In the genomic region with DNA sequence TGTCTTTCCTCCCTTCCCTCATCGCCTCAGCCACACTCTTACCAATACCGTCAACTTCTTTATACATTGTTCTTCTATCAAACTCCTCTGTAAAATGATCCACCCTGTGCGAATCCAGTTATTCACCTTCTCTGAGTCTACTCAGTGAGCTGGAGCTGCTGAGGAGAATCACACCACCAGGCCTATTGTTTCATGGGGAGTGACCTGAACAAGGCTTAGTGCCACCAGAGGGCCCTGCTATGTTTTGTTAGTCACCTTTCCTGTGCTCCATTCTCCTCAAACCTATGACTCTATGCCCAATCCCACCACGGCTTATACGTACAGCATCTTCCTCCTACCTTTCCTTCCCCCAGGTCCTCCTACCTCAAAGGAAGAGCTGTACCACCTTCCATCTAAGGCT, we compare ENCODE assay signal across 24 cellular contexts. TPM values are rescaled to one million over a fixed set of nuclear protein-coding genes. Genes with fewer than 3 reads are reported as not detected.
DNase-seq lines count a peak whose midpoint lies in the region; ATAC-seq and TF ChIP-seq lines count a peak whose summit lies in the region.
"Had no signal": no experiment of that assay in that cellular context is flagged by ENCODE, and none has a peak within 500 bp of the region (broad histone marks: within the 10 kb centered on the region; RNA-seq: fewer than 3 reads in every experiment).

No MANE protein-coding gene starts in this region.

- no peak overlapping the region for H3K4me3 Mint-ChIP-seq in stimulated activated naive CD8-positive, alpha-beta T cell treated with anti-CD3 and anti-CD28 coated beads, Interleukin-15, amount 100 ng/mL, for 72 hours
- H3K4me3 Mint-ChIP-seq: CD4-positive, CD25-positive, alpha-beta regulatory T cell had no signal

- no peaks in the 10 kb centered on the region for H3K36me3 ChIP-seq in OCI-LY3 (replicated peaks; ENCODE audit: low read depth, low read length)
- no peaks in the 10 kb centered on the region for H3K36me3 ChIP-seq in esophagus muscularis mucosa
- H3K36me3 ChIP-seq in MG63, result no peaks in the 10 kb centered on the region
- H3K36me3 ChIP-seq: BLaER1, SJSA1 had no signal

- no peak overlapping the region for H3K9ac ChIP-seq in OCI-LY3 (ENCODE audit: low read length)
- H3K9ac ChIP-seq: BLaER1 had no signal

- H4K20me1 ChIP-seq in OCI-LY3 (ENCODE audit: insufficient read depth, low read length), result no peaks in the 10 kb centered on the region
- H4K20me1 ChIP-seq: BLaER1 had no signal

- H3K4me1 ChIP-seq in OCI-LY3 (ENCODE audit: low read length) (peaks cover 8% of the 10 kb centered on the region), esophagus muscularis mucosa (no peaks in the 10 kb centered on the region)
- H3K4me1 ChIP-seq: BLaER1 had no signal

- 98% methylated on average over 5 of the region's 5 CpGs for WGBS in esophagus muscularis mucosa

- TF ChIP-seq CTCF in OCI-LY3 (IDR thresholded peaks at IDR 0.05; ENCODE audit: low read depth, low read length) (no peak), esophagus muscularis mucosa (IDR thresholded peaks at IDR 0.05) (no peak)

- no peak overlapping the region for H2AFZ ChIP-seq in OCI-LY3 (ENCODE audit: low read depth, low read length)

- H3K79me2 ChIP-seq in OCI-LY3 (ENCODE audit: low read length), result no peaks in the 10 kb centered on the region

- no peak overlapping the region for H3K4me3 ChIP-seq in OCI-LY3 (ENCODE audit: low read length)
- H3K4me3 ChIP-seq in esophagus muscularis mucosa, result no peak overlapping the region
- H3K4me3 ChIP-seq in MG63, result no peak overlapping the region
- H3K4me3 ChIP-seq: BLaER1, SJSA1 had no signal

- peak; percentile 43 for ATAC-seq in stimulated activated naive CD8-positive, alpha-beta T cell treated with anti-CD3 and anti-CD28 coated beads, Interleukin-15, Interleukin-2, amounts not matched to agents 100 U/mL and 50 U/mL, for 24 hours
- no peak for ATAC-seq in stimulated activated naive CD8-positive, alpha-beta T cell treated with anti-CD3 and anti-CD28 coated beads, Interleukin-15, amount 100 ng/mL, for 72 hours

- no peak overlapping the region for H3K27ac Mint-ChIP-seq in stimulated activated naive CD8-positive, alpha-beta T cell treated with anti-CD3 and anti-CD28 coated beads, Interleukin-15, amount 100 ng/mL, for 72 hours
- H3K27ac Mint-ChIP-seq: CD4-positive, CD25-positive, alpha-beta regulatory T cell had no signal

- H3K27me3 Mint-ChIP-seq in stimulated activated naive CD8-positive, alpha-beta T cell treated with anti-CD3 and anti-CD28 coated beads, Interleukin-15, amount 100 ng/mL, for 72 hours, result no peaks in the 10 kb centered on the region
- H3K27me3 Mint-ChIP-seq: CD4-positive, CD25-positive, alpha-beta regulatory T cell had no signal

- DNase-seq in stimulated activated naive CD8-positive, alpha-beta T cell treated with anti-CD3 and anti-CD28 coated beads, Interleukin-15, Interleukin-2, amounts not matched to agents 100 U/mL and 50 U/mL, for 24 hours, result no peak
- DNase-seq in stimulated activated naive CD8-positive, alpha-beta T cell treated with anti-CD3 and anti-CD28 coated beads, Interleukin-15, amount 100 ng/mL, for 72 hours, result no peak
- DNase-seq in esophagus muscularis mucosa (ENCODE audit: extremely low spot score), result peak; percentile 53
- DNase-seq in NCI-H2196 (lab: John Stamatoyannopoulos, UW; ENCODE audit: unreplicated experiment), result no peak
- no peak for DNase-seq in pons (ENCODE audit: low spot score)
- DNase-seq in MG63, result no peak
- DNase-seq: CD4-positive, CD25-positive, alpha-beta regulatory T cell; DMS153; KG1; NCI-H1092; NCI-H1417 treated with DMSO at 0.1 percent for 48 hours; NCI-H187; NCI-H2081 treated with DMSO at 0.1 percent for 48 hours; NCI-H2171; NCI-H345; NCI-H510A treated with DMSO at 0.1 percent for 48 hours; NCI-H748 treated with DMSO at 0.1 percent for 48 hours; Right ventricle myocardium superior; RPMI8226 had no signal

- intact Hi-C loops in esophagus muscularis mucosa (cut with DNase I), result no loop called here

- H3K4me1 Mint-ChIP-seq in stimulated activated naive CD8-positive, alpha-beta T cell treated with anti-CD3 and anti-CD28 coated beads, Interleukin-15, amount 100 ng/mL, for 72 hours, result no peaks in the 10 kb centered on the region
- H3K4me1 Mint-ChIP-seq: CD4-positive, CD25-positive, alpha-beta regulatory T cell had no signal

- TF ChIP-seq POLR2A in esophagus muscularis mucosa (IDR thresholded peaks at IDR 0.05; ENCODE audit: low read depth), result no peak

- 0 out of 2 replicates have a peak overlapping the region, but pooled peaks have one; percentile 1 for H3K4me2 ChIP-seq in OCI-LY3 (ENCODE audit: low read length)
- H3K4me2 ChIP-seq: BLaER1 had no signal

- H3K9me3 ChIP-seq in OCI-LY3 (ENCODE audit: insufficient read depth, low read length), result no peaks in the 10 kb centered on the region
- peaks cover 0 to 4% (median 0%) of the 10 kb centered on the region in 4 donors for H3K9me3 ChIP-seq in esophagus muscularis mucosa
- H3K9me3 ChIP-seq in MG63, result no peaks in the 10 kb centered on the region
- H3K9me3 ChIP-seq: BLaER1, SJSA1 had no signal

- no peaks in the 10 kb centered on the region for H3K9me3 Mint-ChIP-seq in stimulated activated naive CD8-positive, alpha-beta T cell treated with anti-CD3 and anti-CD28 coated beads, Interleukin-15, amount 100 ng/mL, for 72 hours
- H3K9me3 Mint-ChIP-seq: CD4-positive, CD25-positive, alpha-beta regulatory T cell had no signal

- H3K27ac ChIP-seq in OCI-LY3 (ENCODE audit: low read length) (no peak overlapping the region), esophagus muscularis mucosa (replicated peaks in 1 of 4) (no peak overlapping the region)
- H3K27ac ChIP-seq: BLaER1, HL-60, SJSA1 had no signal

- H3K27me3 ChIP-seq in OCI-LY3 (ENCODE audit: low read depth, low read length) (no peaks in the 10 kb centered on the region), esophagus muscularis mucosa (no peaks in the 10 kb centered on the region), MG63 (no peaks in the 10 kb centered on the region; the same call in 1 of the 2 replicates)
- H3K27me3 ChIP-seq: BLaER1, SJSA1 had no signal

- no peak for TF ChIP-seq EP300 in esophagus muscularis mucosa (IDR thresholded peaks at IDR 0.05)

RNA-seq across cellular contexts. Expression of a gene that starts 50.4 kb away (rescaled TPM):
- total RNA-seq in esophagus muscularis mucosa, result under 1 TPM; 0.19 to 0.83 (median 0.41) TPM
- total RNA-seq in MG63 (2014; rRNA removed; shearing (Covaris generic); ENCODE audit: low replicate concordance), result not detected in 2 replicates
- total RNA-seq: G401 had no signal
